In genomic region chr19:21584532-21584931, GRCh38 we compare ENCODE assay signal across 15 cellular contexts.
A peak's percentile ranks its signal among the peaks of the same experiment; 100 is the strongest.
DNase-seq lines count a peak whose midpoint lies in the region; ATAC-seq and TF ChIP-seq lines count a peak whose summit lies in the region.
"Had no signal": no experiment of that assay in that cellular context is flagged by ENCODE, and none has a peak within 500 bp of the region (broad histone marks: within the 10 kb centered on the region; RNA-seq: fewer than 3 reads in every experiment).

No MANE protein-coding gene starts in this region.

- H3K4me3 Mint-ChIP-seq in activated naive CD4-positive, alpha-beta T cell treated with anti-CD3 and anti-CD28 coated beads, Interleukin-2, amount 50 U/mL, for 24 hours = peak overlapping the region; percentile 36
- H3K4me3 Mint-ChIP-seq in type B pancreatic cell = peak overlapping the region; percentile 59
- H3K4me3 Mint-ChIP-seq: CD14-positive monocyte, GM23338 had no signal

- H3K4me1 ChIP-seq in PC-9 (replicated peaks; ENCODE audit: insufficient read depth) (peaks cover 7% of the 10 kb centered on the region; the same call in 1 of the 2 replicates), left lung (peaks cover 0 to 13% of the 10 kb centered on the region in 2 donors)

- TF ChIP-seq CTCF in PC-9 (conservative IDR thresholded peaks at IDR 0.05) = no peak
- no peak for TF ChIP-seq CTCF in type B pancreatic cell (conservative IDR thresholded peaks at IDR 0.05)
- no peak for TF ChIP-seq CTCF in left lung (IDR thresholded peaks at IDR 0.05)

- CTCF ChIA-PET in PC-9 (lab: Charles Lee) = no interaction called here

- ATAC-seq in left colon (peak; percentile 15), left lobe of liver (no peak), left lung (no peak)
- ATAC-seq: GM23338 had no signal

- no peaks in the 10 kb centered on the region for H3F3A ChIP-seq in PC-9 (ENCODE audit: insufficient read depth, low read depth)

- H3K79me2 ChIP-seq in PC-9 (ENCODE audit: low read depth) = no peaks in the 10 kb centered on the region

- no TSS peak for BruUV-seq in PC-9 (replicated peaks; lab: Mats Ljungman, UMichigan)

- peaks cover 19% of the 10 kb centered on the region for H3K4me1 Mint-ChIP-seq in activated naive CD4-positive, alpha-beta T cell treated with anti-CD3 and anti-CD28 coated beads, Interleukin-2, amount 50 U/mL, for 24 hours
- H3K4me1 Mint-ChIP-seq in type B pancreatic cell (ENCODE audit: unreplicated experiment) = no peaks in the 10 kb centered on the region

- no peaks in the 10 kb centered on the region for H3K36me3 ChIP-seq in PC-9 (ENCODE audit: low read depth)
- no peaks in the 10 kb centered on the region for H3K36me3 ChIP-seq in left lung

- POLR2A ChIA-PET in PC-9 (lab: Charles Lee; ENCODE audit: unreplicated experiment) = no interaction called here

- H3K9me2 ChIP-seq in PC-9 (ENCODE audit: insufficient read depth) = no peaks in the 10 kb centered on the region

- H3K4me2 ChIP-seq in PC-9 = no peak overlapping the region; the same call in 1 of the 2 replicates
- H3K4me2 ChIP-seq: GM23338 had no signal

- peaks cover 6% of the 10 kb centered on the region for H3K9me3 Mint-ChIP-seq in activated naive CD4-positive, alpha-beta T cell treated with anti-CD3 and anti-CD28 coated beads, Interleukin-2, amount 50 U/mL, for 24 hours
- peaks cover 5% of the 10 kb centered on the region for H3K9me3 Mint-ChIP-seq in type B pancreatic cell

- no peak overlapping the region for H3K4me3 ChIP-seq in PC-9
- no peak overlapping the region for H3K4me3 ChIP-seq in left lung
- H3K4me3 ChIP-seq: GM23338 had no signal

- H3K27me3 Mint-ChIP-seq in activated naive CD4-positive, alpha-beta T cell treated with anti-CD3 and anti-CD28 coated beads, Interleukin-2, amount 50 U/mL, for 24 hours = peaks cover 6% of the 10 kb centered on the region
- peaks cover 3% of the 10 kb centered on the region for H3K27me3 Mint-ChIP-seq in type B pancreatic cell

- intact Hi-C loops in PC-9 (cut with micrococcal nuclease; ENCODE audit: unreplicated experiment) = no loop called here
- intact Hi-C loops in left colon (cut with DNase I, micrococcal nuclease) = no loop called here
- intact Hi-C loops in left lung (cut with DNase I) = no loop called here

- H3K9me3 ChIP-seq in PC-9 (ENCODE audit: insufficient read depth, low read depth) = no peaks in the 10 kb centered on the region; the same call in 1 of the 2 replicates
- H3K9me3 ChIP-seq in left lung = peaks cover 0 to 5% of the 10 kb centered on the region in 2 donors

- no peak overlapping the region for H2AFZ ChIP-seq in PC-9
- H2AFZ ChIP-seq: GM23338 had no signal

- peaks cover 4% of the 10 kb centered on the region for H3K36me3 Mint-ChIP-seq in activated naive CD4-positive, alpha-beta T cell treated with anti-CD3 and anti-CD28 coated beads, Interleukin-2, amount 50 U/mL, for 24 hours
- H3K36me3 Mint-ChIP-seq in type B pancreatic cell = no peaks in the 10 kb centered on the region

- no peak for DNase-seq in activated naive CD4-positive, alpha-beta T cell treated with anti-CD3 and anti-CD28 coated beads, Interleukin-2, amount 50 U/mL, for 16 hours
- DNase-seq in PC-9 = no peak
- no peak for DNase-seq in left colon
- DNase-seq in type B pancreatic cell (ENCODE audit: extremely low spot score, unreplicated experiment) = no peak
- no peak for DNase-seq in left lobe of liver (ENCODE audit: low spot score)
- DNase-seq in left lung = no peak
- DNase-seq: KG1, NCI-H1092 treated with DMSO at 0.1 percent for 48 hours, NCI-H1694 treated with DMSO at 0.1 percent for 48 hours, NCI-H446 treated with DMSO at 0.1 percent for 48 hours, NCI-H748 treated with DMSO at 0.1 percent for 48 hours had no signal

- H3K27ac Mint-ChIP-seq in activated naive CD4-positive, alpha-beta T cell treated with anti-CD3 and anti-CD28 coated beads, Interleukin-2, amount 50 U/mL, for 24 hours = no peak overlapping the region
- peak overlapping the region; percentile 27 for H3K27ac Mint-ChIP-seq in type B pancreatic cell
- H3K27ac Mint-ChIP-seq: CD14-positive monocyte, GM23338 had no signal

- H4K20me1 ChIP-seq in PC-9 (ENCODE audit: insufficient read depth) = no peaks in the 10 kb centered on the region

- H3K27me3 ChIP-seq in PC-9 (ENCODE audit: insufficient read depth, low read depth) = no peaks in the 10 kb centered on the region
- H3K27me3 ChIP-seq in left lung = peaks cover 0 to 26% of the 10 kb centered on the region in 2 donors

- peak overlapping the region; percentile 72; the same call in 1 of the 2 replicates for H3K27ac ChIP-seq in PC-9
- H3K27ac ChIP-seq in left lung = peak overlapping the region in 1 of 2 donors; percentile 8
- H3K27ac ChIP-seq: HL-60 had no signal
